Comparison of ENCODE assay signal across 9 cellular contexts in the genomic region with DNA sequence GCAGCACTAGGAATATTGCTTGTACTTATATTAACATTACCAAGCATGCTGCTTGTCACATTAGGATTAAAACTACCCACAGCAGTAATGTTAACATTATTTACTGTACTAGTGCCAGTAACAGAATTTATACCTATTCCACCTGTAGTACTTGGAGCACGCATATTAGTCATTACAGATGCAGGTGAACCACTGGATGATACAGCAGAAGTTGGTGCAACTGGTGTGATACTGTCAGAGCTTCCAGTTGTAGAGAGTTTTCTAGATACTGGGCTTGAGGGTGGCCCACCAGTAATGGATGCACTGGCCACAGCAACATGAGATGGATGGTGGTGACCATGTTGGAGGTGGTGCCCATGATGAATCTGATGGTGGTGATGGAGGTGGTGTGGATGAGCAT. TPM values are rescaled to one million over a fixed set of nuclear protein-coding genes. Genes with fewer than 3 reads are reported as not detected.
DNase-seq lines count a peak whose midpoint lies in the region; ATAC-seq, FAIRE-seq and TF ChIP-seq lines count a peak whose summit lies in the region.
"Had no signal": no experiment of that assay in that cellular context is flagged by ENCODE, and none has a peak within 500 bp of the region (broad histone marks: within the 10 kb centered on the region; RNA-seq: fewer than 3 reads in every experiment).

No MANE protein-coding gene starts in this region.

- FAIRE-seq in astrocyte (lab: Jason Lieb, UNC) = no peak

- H3K36me3 ChIP-seq in astrocyte (ENCODE audit: insufficient read depth, low read length) (no peaks in the 10 kb centered on the region), left lung (no peaks in the 10 kb centered on the region), thoracic aorta (no peaks in the 10 kb centered on the region)

- H3K27ac ChIP-seq in astrocyte (ENCODE audit: low read depth, low read length) (peak overlapping the region; percentile 18), left lung (no peak overlapping the region), thoracic aorta (peak overlapping the region; percentile 97 to 99)

- H3K4me3 ChIP-seq in astrocyte (ENCODE audit: insufficient read depth, low read depth, low read length) (peak overlapping the region; percentile 84), left lung (peak overlapping the region; percentile 87 to 90), thoracic aorta (peak overlapping the region; percentile 96)

- ATAC-seq in left lung = no peak
- ATAC-seq in thoracic aorta (ENCODE audit: insufficient number of reproducible peaks, low FRiP score, low read depth) = no peak
- ATAC-seq in GM18517 (IDR thresholded peaks at IDR 0.05; ENCODE audit: unreplicated experiment) = no peak

- peaks cover 68% of the 10 kb centered on the region for H3K79me2 ChIP-seq in astrocyte (ENCODE audit: insufficient read depth, low read length)

- H3K27me3 ChIP-seq in astrocyte (ENCODE audit: insufficient read depth, low read length) = no peaks in the 10 kb centered on the region
- H3K27me3 ChIP-seq in left lung = peaks cover 0 to 9% of the 10 kb centered on the region in 2 donors
- H3K27me3 ChIP-seq in thoracic aorta (replicated peaks; ENCODE audit: insufficient read depth) = no peaks in the 10 kb centered on the region

- intact Hi-C loops in left lung (cut with DNase I) = no loop called here

- H3K4me1 Mint-ChIP-seq in activated T-cell treated with anti-CD3 and anti-CD28 coated beads, Interleukin-2, amount 50 U/mL, for 24 hours (ENCODE audit: low read depth) = peaks cover 54% of the 10 kb centered on the region
- H3K4me1 Mint-ChIP-seq in astrocyte (ENCODE audit: low read depth, unreplicated experiment) = peaks cover 36% of the 10 kb centered on the region

- H3K4me3 Mint-ChIP-seq in activated T-cell treated with anti-CD3 and anti-CD28 coated beads, Interleukin-2, amount 50 U/mL, for 24 hours = peak overlapping the region; percentile 88
- peak overlapping the region; percentile 92 for H3K4me3 Mint-ChIP-seq in astrocyte (ENCODE audit: unreplicated experiment)

- no peak for TF ChIP-seq CTCF in astrocyte (IDR thresholded peaks at IDR 0.05; ENCODE audit: insufficient read depth, low read depth, low read length)
- no peak for TF ChIP-seq CTCF in left lung (IDR thresholded peaks at IDR 0.05)
- no peak for TF ChIP-seq CTCF in thoracic aorta (IDR thresholded peaks at IDR 0.05)

- H3K4me2 ChIP-seq in astrocyte (ENCODE audit: low read length) = peak overlapping the region; percentile 97

- no peak for DNase-seq in activated T-cell treated with anti-CD3 and anti-CD28 coated beads, Interleukin-2, amount 50 U/mL, for 24 hours
- DNase-seq in activated T-cell treated with anti-CD3 and anti-CD28 coated beads for 4 hours = no peak
- DNase-seq in astrocyte (ENCODE audit: low read depth) = no peak
- no peak for DNase-seq in left lung
- DNase-seq in thoracic aorta (ENCODE audit: low spot score) = no peak
- DNase-seq in NCI-H2227 (lab: John Stamatoyannopoulos, UW; ENCODE audit: unreplicated experiment) = no peak
- DNase-seq in cortex of kidney (lab: John Stamatoyannopoulos, UW) = no peak
- DNase-seq: NCI-H1436 treated with DMSO at 0.1 percent for 48 hours had no signal

- peaks cover 2% of the 10 kb centered on the region for H3K27me3 Mint-ChIP-seq in activated T-cell treated with anti-CD3 and anti-CD28 coated beads, Interleukin-2, amount 50 U/mL, for 24 hours
- no peaks in the 10 kb centered on the region for H3K27me3 Mint-ChIP-seq in astrocyte (ENCODE audit: low read depth, unreplicated experiment)

- no peak overlapping the region for H2AFZ ChIP-seq in astrocyte (ENCODE audit: low read depth, low read length)

- peak overlapping the region; percentile 87 for H3K27ac Mint-ChIP-seq in activated T-cell treated with anti-CD3 and anti-CD28 coated beads, Interleukin-2, amount 50 U/mL, for 24 hours
- peak overlapping the region; percentile 82 for H3K27ac Mint-ChIP-seq in astrocyte (ENCODE audit: unreplicated experiment)

- H3K36me3 Mint-ChIP-seq in activated T-cell treated with anti-CD3 and anti-CD28 coated beads, Interleukin-2, amount 50 U/mL, for 24 hours (ENCODE audit: low read depth) = peaks cover 10% of the 10 kb centered on the region
- peaks cover 5% of the 10 kb centered on the region for H3K36me3 Mint-ChIP-seq in astrocyte (ENCODE audit: low read depth, unreplicated experiment)

- H4K20me1 ChIP-seq in astrocyte (ENCODE audit: insufficient read depth, low read length) = peaks cover 49% of the 10 kb centered on the region

- H3K4me1 ChIP-seq in astrocyte (ENCODE audit: insufficient read depth, low read length) (peaks cover 44% of the 10 kb centered on the region), left lung (peaks cover 15 to 57% of the 10 kb centered on the region in 2 donors), thoracic aorta (ENCODE audit: control insufficient read depth in 1 of 2, low read depth in 2 of 2) (peaks cover 32 to 59% of the 10 kb centered on the region in 2 donors)

- H3K9ac ChIP-seq in astrocyte (ENCODE audit: low read length) = peak overlapping the region; percentile 91

- H3K9me3 ChIP-seq in astrocyte (ENCODE audit: insufficient read depth, low read depth, low read length) (no peaks in the 10 kb centered on the region), left lung (no peaks in the 10 kb centered on the region), thoracic aorta (no peaks in the 10 kb centered on the region)

- no peaks in the 10 kb centered on the region for H3K9me3 Mint-ChIP-seq in activated T-cell treated with anti-CD3 and anti-CD28 coated beads, Interleukin-2, amount 50 U/mL, for 24 hours
- H3K9me3 Mint-ChIP-seq in astrocyte (ENCODE audit: unreplicated experiment) = no peaks in the 10 kb centered on the region

RNA-seq across cellular contexts. Expression of gene TSC22D1, which starts 1.1 kb away (rescaled TPM):
- 96.2 and 105 TPM in 2 replicates for total RNA-seq in astrocyte
- 100 to 1,000 TPM in 1 of 2 donors, 10 to 100 TPM in 1; 95.4 to 103 TPM for total RNA-seq in left lung
- total RNA-seq in thoracic aorta = 100 to 1,000 TPM; 107 to 129 TPM

Comparison
In these comparisons a context has a peak if more than half of its experiments do, and no peak if none do; other contexts are left out.
1. H3K27ac ChIP-seq: peak in astrocyte (single experiment) and thoracic aorta (2 of 2); none in left lung (0 of 2).
2. Peak in every context shown above with its lines, with median percentiles within 50 percentile points of each other: H3K4me3 ChIP-seq.